ENCODE assay signal across 1 cellular context in the genomic region with DNA sequence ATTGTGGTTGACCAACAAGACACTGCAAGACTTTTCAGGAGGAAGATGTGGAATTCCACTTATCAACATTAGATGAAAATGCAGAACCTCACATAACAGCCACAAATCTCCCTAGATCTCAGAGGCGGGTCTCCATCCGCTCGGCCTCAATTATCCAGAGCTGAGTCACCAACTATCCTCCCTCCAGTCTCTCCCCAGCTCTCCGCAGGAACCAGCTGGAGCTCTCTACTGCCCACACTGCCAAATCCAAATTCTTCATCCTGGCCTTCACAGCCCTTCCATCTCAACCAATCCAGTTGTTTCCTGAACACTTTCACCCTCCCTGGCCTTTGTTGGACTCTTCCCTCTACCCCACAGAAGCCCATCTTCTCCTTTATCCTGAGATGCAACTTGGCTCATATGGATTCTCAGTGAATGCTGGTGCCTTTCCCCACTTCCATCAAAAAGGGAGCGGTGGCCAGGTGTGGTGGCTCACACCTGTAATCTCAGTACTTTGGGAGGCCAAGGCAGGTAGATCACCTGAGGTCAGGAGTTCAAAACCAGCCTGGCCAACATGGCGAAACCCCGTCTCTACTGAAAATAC.
TF ChIP-seq lines count a peak whose summit lies in the region.

No MANE protein-coding gene starts in this region.

TF ChIP-seq in H1, 55 proteins besides CTCF, POLR2A, EP300 and RAD21:
- TF ChIP-seq SP4 (IDR thresholded peaks at IDR 0.05; ENCODE audit: low read length) (no peak), PHF8 (conservative IDR thresholded peaks at IDR 0.05; ENCODE audit: low read depth, low read length) (no peak), GTF2F1 (IDR thresholded peaks at IDR 0.05; ENCODE audit: borderline replicate concordance, low read depth, low read length) (no peak), CHD1 (IDR thresholded peaks at IDR 0.05; ENCODE audit: low read depth, low read length) (no peak), SIX5 (IDR thresholded peaks at IDR 0.05; ENCODE audit: low read depth, low read length) (no peak), KDM4A (IDR thresholded peaks at IDR 0.05; ENCODE audit: low read depth, low read length, severe bottlenecking) (no peak), TAF7 (optimal IDR thresholded peaks at IDR 0.05; ENCODE audit: borderline replicate concordance, low read depth, low read length) (no peak), SIN3A (conservative IDR thresholded peaks at IDR 0.05 in 1 of 2, IDR thresholded peaks at IDR 0.05 in 1 of 2; ENCODE audit: low read depth in 1 of 2, low read length in 2 of 2) (no peak), TAF1 (IDR thresholded peaks at IDR 0.05; ENCODE audit: low read depth, low read length) (no peak), TCF12 (IDR thresholded peaks at IDR 0.05; ENCODE audit: low read depth, low read length) (no peak), NANOG (IDR thresholded peaks at IDR 0.05; ENCODE audit: insufficient read depth, low read depth, low read length, poor library complexity, severe bottlenecking) (no peak)
- TF ChIP-seq, protein P1, sequence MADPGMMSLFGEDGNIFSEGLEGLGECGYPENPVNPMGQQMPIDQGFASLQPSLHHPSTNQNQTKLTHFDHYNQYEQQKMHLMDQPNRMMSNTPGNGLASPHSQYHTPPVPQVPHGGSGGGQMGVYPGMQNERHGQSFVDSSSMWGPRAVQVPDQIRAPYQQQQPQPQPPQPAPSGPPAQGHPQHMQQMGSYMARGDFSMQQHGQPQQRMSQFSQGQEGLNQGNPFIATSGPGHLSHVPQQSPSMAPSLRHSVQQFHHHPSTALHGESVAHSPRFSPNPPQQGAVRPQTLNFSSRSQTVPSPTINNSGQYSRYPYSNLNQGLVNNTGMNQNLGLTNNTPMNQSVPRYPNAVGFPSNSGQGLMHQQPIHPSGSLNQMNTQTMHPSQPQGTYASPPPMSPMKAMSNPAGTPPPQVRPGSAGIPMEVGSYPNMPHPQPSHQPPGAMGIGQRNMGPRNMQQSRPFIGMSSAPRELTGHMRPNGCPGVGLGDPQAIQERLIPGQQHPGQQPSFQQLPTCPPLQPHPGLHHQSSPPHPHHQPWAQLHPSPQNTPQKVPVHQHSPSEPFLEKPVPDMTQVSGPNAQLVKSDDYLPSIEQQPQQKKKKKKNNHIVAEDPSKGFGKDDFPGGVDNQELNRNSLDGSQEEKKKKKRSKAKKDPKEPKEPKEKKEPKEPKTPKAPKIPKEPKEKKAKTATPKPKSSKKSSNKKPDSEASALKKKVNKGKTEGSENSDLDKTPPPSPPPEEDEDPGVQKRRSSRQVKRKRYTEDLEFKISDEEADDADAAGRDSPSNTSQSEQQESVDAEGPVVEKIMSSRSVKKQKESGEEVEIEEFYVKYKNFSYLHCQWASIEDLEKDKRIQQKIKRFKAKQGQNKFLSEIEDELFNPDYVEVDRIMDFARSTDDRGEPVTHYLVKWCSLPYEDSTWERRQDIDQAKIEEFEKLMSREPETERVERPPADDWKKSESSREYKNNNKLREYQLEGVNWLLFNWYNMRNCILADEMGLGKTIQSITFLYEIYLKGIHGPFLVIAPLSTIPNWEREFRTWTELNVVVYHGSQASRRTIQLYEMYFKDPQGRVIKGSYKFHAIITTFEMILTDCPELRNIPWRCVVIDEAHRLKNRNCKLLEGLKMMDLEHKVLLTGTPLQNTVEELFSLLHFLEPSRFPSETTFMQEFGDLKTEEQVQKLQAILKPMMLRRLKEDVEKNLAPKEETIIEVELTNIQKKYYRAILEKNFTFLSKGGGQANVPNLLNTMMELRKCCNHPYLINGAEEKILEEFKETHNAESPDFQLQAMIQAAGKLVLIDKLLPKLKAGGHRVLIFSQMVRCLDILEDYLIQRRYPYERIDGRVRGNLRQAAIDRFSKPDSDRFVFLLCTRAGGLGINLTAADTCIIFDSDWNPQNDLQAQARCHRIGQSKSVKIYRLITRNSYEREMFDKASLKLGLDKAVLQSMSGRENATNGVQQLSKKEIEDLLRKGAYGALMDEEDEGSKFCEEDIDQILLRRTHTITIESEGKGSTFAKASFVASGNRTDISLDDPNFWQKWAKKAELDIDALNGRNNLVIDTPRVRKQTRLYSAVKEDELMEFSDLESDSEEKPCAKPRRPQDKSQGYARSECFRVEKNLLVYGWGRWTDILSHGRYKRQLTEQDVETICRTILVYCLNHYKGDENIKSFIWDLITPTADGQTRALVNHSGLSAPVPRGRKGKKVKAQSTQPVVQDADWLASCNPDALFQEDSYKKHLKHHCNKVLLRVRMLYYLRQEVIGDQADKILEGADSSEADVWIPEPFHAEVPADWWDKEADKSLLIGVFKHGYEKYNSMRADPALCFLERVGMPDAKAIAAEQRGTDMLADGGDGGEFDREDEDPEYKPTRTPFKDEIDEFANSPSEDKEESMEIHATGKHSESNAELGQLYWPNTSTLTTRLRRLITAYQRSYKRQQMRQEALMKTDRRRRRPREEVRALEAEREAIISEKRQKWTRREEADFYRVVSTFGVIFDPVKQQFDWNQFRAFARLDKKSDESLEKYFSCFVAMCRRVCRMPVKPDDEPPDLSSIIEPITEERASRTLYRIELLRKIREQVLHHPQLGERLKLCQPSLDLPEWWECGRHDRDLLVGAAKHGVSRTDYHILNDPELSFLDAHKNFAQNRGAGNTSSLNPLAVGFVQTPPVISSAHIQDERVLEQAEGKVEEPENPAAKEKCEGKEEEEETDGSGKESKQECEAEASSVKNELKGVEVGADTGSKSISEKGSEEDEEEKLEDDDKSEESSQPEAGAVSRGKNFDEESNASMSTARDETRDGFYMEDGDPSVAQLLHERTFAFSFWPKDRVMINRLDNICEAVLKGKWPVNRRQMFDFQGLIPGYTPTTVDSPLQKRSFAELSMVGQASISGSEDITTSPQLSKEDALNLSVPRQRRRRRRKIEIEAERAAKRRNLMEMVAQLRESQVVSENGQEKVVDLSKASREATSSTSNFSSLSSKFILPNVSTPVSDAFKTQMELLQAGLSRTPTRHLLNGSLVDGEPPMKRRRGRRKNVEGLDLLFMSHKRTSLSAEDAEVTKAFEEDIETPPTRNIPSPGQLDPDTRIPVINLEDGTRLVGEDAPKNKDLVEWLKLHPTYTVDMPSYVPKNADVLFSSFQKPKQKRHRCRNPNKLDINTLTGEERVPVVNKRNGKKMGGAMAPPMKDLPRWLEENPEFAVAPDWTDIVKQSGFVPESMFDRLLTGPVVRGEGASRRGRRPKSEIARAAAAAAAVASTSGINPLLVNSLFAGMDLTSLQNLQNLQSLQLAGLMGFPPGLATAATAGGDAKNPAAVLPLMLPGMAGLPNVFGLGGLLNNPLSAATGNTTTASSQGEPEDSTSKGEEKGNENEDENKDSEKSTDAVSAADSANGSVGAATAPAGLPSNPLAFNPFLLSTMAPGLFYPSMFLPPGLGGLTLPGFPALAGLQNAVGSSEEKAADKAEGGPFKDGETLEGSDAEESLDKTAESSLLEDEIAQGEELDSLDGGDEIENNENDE (IDR thresholded peaks at IDR 0.05; ENCODE audit: insufficient replicate concordance, low read length) = no peak
